ENCODE assay signal across 19 cellular contexts in the genomic region with DNA sequence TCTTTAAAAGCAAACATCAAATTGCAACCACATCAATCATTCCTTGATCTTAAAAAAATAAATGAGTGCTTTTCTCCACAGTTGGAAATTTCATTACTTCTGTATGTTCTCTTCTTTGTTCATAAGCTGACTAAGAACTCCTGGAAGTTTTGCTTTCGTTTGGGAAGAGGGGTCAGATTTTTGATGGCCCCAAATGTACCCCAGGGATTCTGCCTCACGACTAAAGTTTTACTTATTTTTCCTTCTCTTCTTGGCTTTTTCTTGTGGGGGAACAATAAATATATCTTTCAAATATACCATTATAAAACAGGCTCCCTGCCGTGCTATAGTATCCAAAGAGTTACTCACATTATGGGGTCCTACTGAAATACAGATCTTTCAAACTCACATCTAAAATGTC.
"Had no signal": no experiment of that assay in that cellular context is flagged by ENCODE, and none has a peak within 500 bp of the region (broad histone marks: within the 10 kb centered on the region; RNA-seq: fewer than 3 reads in every experiment).

No MANE protein-coding gene starts in this region.

- ATAC-seq: activated CD8-positive, alpha-beta T cell treated with anti-CD3 and anti-CD28 coated beads for 36 hours; activated naive CD8-positive, alpha-beta T cell treated with anti-CD3 and anti-CD28 coated beads, Interleukin-2, amount 50 U/mL, for 24 hours; naive thymus-derived CD8-positive, alpha-beta T cell; sciatic nerve; T-cell had no signal

- H3K9ac ChIP-seq: parathyroid adenoma had no signal

- H3K27me3 ChIP-seq: breast epithelium, esophagus muscularis mucosa, thyroid gland had no signal

- H3K4me3 ChIP-seq: breast epithelium, esophagus muscularis mucosa, thyroid gland had no signal

- H3K79me2 ChIP-seq: parathyroid adenoma had no signal

- DNase-seq: activated B cell treated with CpG ODN at 0.5 μM for 24 hours; activated CD4-positive, alpha-beta T cell treated with anti-CD3 and anti-CD28 coated beads for 48 hours; activated CD8-positive, alpha-beta T cell treated with anti-CD3 and anti-CD28 coated beads for 36 hours; activated naive CD4-positive, alpha-beta T cell treated with anti-CD3 and anti-CD28 coated beads for 36 hours; activated naive CD8-positive, alpha-beta T cell treated with anti-CD3 and anti-CD28 coated beads, Interleukin-2, amount 50 U/mL, for 24 hours; activated T-cell treated with anti-CD3 and anti-CD28 coated beads, Interleukin-2, amount 50 U/mL, for 24 hours; anterior cingulate cortex; effector CD8-positive, alpha-beta T cell; foreskin fibroblast; mesendoderm; naive thymus-derived CD8-positive, alpha-beta T cell; stimulated activated CD8-positive, alpha-beta memory T cell treated with anti-CD3 and anti-CD28 coated beads, Interleukin-4, amount 100 ng/mL, for 48 hours; stimulated activated naive CD4-positive, alpha-beta T cell; T-cell; thyroid gland had no signal

- H3K27ac ChIP-seq: breast epithelium, esophagus muscularis mucosa, parathyroid adenoma, thyroid gland had no signal

- H3K4me1 ChIP-seq: breast epithelium, parathyroid adenoma, thyroid gland had no signal

- H3K36me3 ChIP-seq: breast epithelium, esophagus muscularis mucosa, thyroid gland had no signal

- H2AFZ ChIP-seq: parathyroid adenoma had no signal

- H3K9me3 ChIP-seq: breast epithelium, esophagus muscularis mucosa, thyroid gland had no signal
